In genomic region chr20:55264825-55265224, GRCh38 we compare ENCODE assay signal across 19 cellular contexts.
"Had no signal": no experiment of that assay in that cellular context is flagged by ENCODE, and none has a peak within 500 bp of the region (broad histone marks: within the 10 kb centered on the region; RNA-seq: fewer than 3 reads in every experiment).

No MANE protein-coding gene starts in this region.

- H3K4me3 Mint-ChIP-seq: dendritic cell treated with granulocyte-macrophage colony-stimulating factor and Interleukin-4, amounts not matched to agents 40 ng/mL and 50 ng/mL, for 4 days; effector memory CD8-positive, alpha-beta T cell; memory B cell; nephron; stimulated activated effector memory CD8-positive, alpha-beta T cell treated with anti-CD3 and anti-CD28 coated beads, Interleukin-12 subunit alpha, Interleukin-12 subunit beta, amount 100 ng/mL, for 72 hours; stimulated activated naive CD8-positive, alpha-beta T cell treated with anti-CD3 and anti-CD28 coated beads, Interleukin-15, Interleukin-2, amounts not matched to agents 100 ng/mL and 50 ng/mL, for 24 hours had no signal

- H3K9me3 Mint-ChIP-seq: memory B cell, nephron had no signal

- H3K27ac Mint-ChIP-seq: dendritic cell treated with granulocyte-macrophage colony-stimulating factor and Interleukin-4, amounts not matched to agents 40 ng/mL and 50 ng/mL, for 4 days; effector memory CD8-positive, alpha-beta T cell; memory B cell; stimulated activated effector memory CD8-positive, alpha-beta T cell treated with anti-CD3 and anti-CD28 coated beads, Interleukin-12 subunit alpha, Interleukin-12 subunit beta, amount 100 ng/mL, for 72 hours; stimulated activated naive CD8-positive, alpha-beta T cell treated with anti-CD3 and anti-CD28 coated beads, Interleukin-15, Interleukin-2, amounts not matched to agents 100 ng/mL and 50 ng/mL, for 24 hours had no signal

- H3K4me1 Mint-ChIP-seq: memory B cell; stimulated activated effector memory CD8-positive, alpha-beta T cell treated with anti-CD3 and anti-CD28 coated beads, Interleukin-12 subunit alpha, Interleukin-12 subunit beta, amount 100 ng/mL, for 72 hours had no signal

- ATAC-seq: effector memory CD8-positive, alpha-beta T cell; gastrocnemius medialis; left cardiac atrium; lower lobe of right lung; right lobe of liver; stimulated activated effector memory CD8-positive, alpha-beta T cell treated with anti-CD3 and anti-CD28 coated beads, Interleukin-12 subunit alpha, Interleukin-12 subunit beta, amount 100 ng/mL, for 72 hours had no signal

- H3K36me3 Mint-ChIP-seq: memory B cell; stimulated activated effector memory CD8-positive, alpha-beta T cell treated with anti-CD3 and anti-CD28 coated beads, Interleukin-12 subunit alpha, Interleukin-12 subunit beta, amount 100 ng/mL, for 72 hours had no signal

- DNase-seq: effector memory CD8-positive, alpha-beta T cell; gastrocnemius medialis; glutamatergic neuron; islet precursor cell; left cardiac atrium; left ventricle myocardium inferior; lower lobe of right lung; midbrain; occipital lobe; retina; right lobe of liver; stimulated activated CD4-positive, alpha-beta T cell treated with anti-CD3 and anti-CD28 coated beads, Interleukin-4, amount 100 ng/mL, for 1 hour; stimulated activated CD8-positive, alpha-beta memory T cell treated with anti-CD3 and anti-CD28 coated beads, Interleukin-4, amount 100 ng/mL, for 48 hours; transverse colon had no signal

- H3K27me3 Mint-ChIP-seq: dendritic cell treated with granulocyte-macrophage colony-stimulating factor and Interleukin-4, amounts not matched to agents 40 ng/mL and 50 ng/mL, for 4 days; effector memory CD8-positive, alpha-beta T cell; memory B cell; stimulated activated naive CD8-positive, alpha-beta T cell treated with anti-CD3 and anti-CD28 coated beads, Interleukin-15, Interleukin-2, amounts not matched to agents 100 ng/mL and 50 ng/mL, for 24 hours had no signal
